2 cellular contexts compared by ENCODE assay signal in genomic region chr1:107867422-107867821, GRCh38.
A peak's percentile ranks its signal among the peaks of the same experiment; 100 is the strongest.
TF ChIP-seq lines count a peak whose summit lies in the region.

No MANE protein-coding gene starts in this region.

TF ChIP-seq in H1, 55 proteins besides CTCF, POLR2A, EP300 and RAD21 (continues in another document):
- TF ChIP-seq FOSL1 (IDR thresholded peaks at IDR 0.05; ENCODE audit: insufficient read depth, low read depth, low read length) (no peak), YY1 (IDR thresholded peaks at IDR 0.05; ENCODE audit: low read depth, low read length) (peak; percentile 60; the same call in 1 of the 2 replicates), PHF8 (conservative IDR thresholded peaks at IDR 0.05; ENCODE audit: low read depth, low read length) (no peak), JUND (IDR thresholded peaks at IDR 0.05; ENCODE audit: low read length) (peak; percentile 34; the same call in 1 of the 2 replicates), RFX5 (IDR thresholded peaks at IDR 0.05; ENCODE audit: borderline replicate concordance, low read depth, low read length) (no peak), NRF1 (IDR thresholded peaks at IDR 0.05; ENCODE audit: low read depth, low read length) (no peak), EGR1 (IDR thresholded peaks at IDR 0.05; ENCODE audit: borderline replicate concordance, low read depth, low read length) (0 out of 2 replicates have a peak, but pooled peaks have one; percentile 4), SP4 (IDR thresholded peaks at IDR 0.05; ENCODE audit: low read length) (no peak), CREB1 (IDR thresholded peaks at IDR 0.05) (no peak), CEBPB (IDR thresholded peaks at IDR 0.05; ENCODE audit: low read depth, low read length) (peak; percentile 48; the same call in 1 of the 2 replicates), MAFK (IDR thresholded peaks at IDR 0.05; ENCODE audit: low read depth, low read length) (no peak), KDM1A (IDR thresholded peaks at IDR 0.05; ENCODE audit: borderline replicate concordance, low read length) (no peak), SP1 (IDR thresholded peaks at IDR 0.05; ENCODE audit: low read depth, low read length) (no peak), SP2 (IDR thresholded peaks at IDR 0.05; ENCODE audit: low read length) (no peak), SRF (IDR thresholded peaks at IDR 0.05; ENCODE audit: low read depth, low read length) (no peak), SAP30 (IDR thresholded peaks at IDR 0.05; ENCODE audit: insufficient read depth, insufficient replicate concordance, low read length) (no peak), ATF3 (IDR thresholded peaks at IDR 0.05; ENCODE audit: insufficient read depth, low read depth, low read length) (no peak), CHD7 (IDR thresholded peaks at IDR 0.05; ENCODE audit: insufficient replicate concordance, low read length) (peak; percentile 75), TCF12 (IDR thresholded peaks at IDR 0.05; ENCODE audit: low read depth, low read length) (0 out of 2 replicates have a peak, but pooled peaks have one; percentile 4), ZNF274 (IDR thresholded peaks at IDR 0.05; ENCODE audit: borderline replicate concordance, extremely low read depth, low read length) (no peak), CBX8 (IDR thresholded peaks at IDR 0.05; ENCODE audit: borderline replicate concordance, low read depth, low read length) (no peak)

TF ChIP-seq in SK-N-SH, 30 proteins besides CTCF, POLR2A, EP300 and RAD21:
- TF ChIP-seq FOXM1 (IDR thresholded peaks at IDR 0.05; ENCODE audit: low read depth) (no peak), RXRA (IDR thresholded peaks at IDR 0.05; ENCODE audit: borderline replicate concordance, low read depth) (no peak), SIN3A (IDR thresholded peaks at IDR 0.05; ENCODE audit: borderline replicate concordance, low read depth, low read length) (no peak), ZBTB33 (IDR thresholded peaks at IDR 0.05; ENCODE audit: borderline replicate concordance, low read depth) (no peak), POLR2AphosphoS5 (IDR thresholded peaks at IDR 0.05; ENCODE audit: low read depth, low read length) (no peak), IRF3 (IDR thresholded peaks at IDR 0.05; ENCODE audit: low read depth, low read length) (no peak), TEAD4 (IDR thresholded peaks at IDR 0.05; ENCODE audit: borderline replicate concordance, insufficient read depth) (no peak), PBX3 (IDR thresholded peaks at IDR 0.05) (no peak), MXI1 (IDR thresholded peaks at IDR 0.05; ENCODE audit: low read depth, low read length) (no peak), SMC3 (IDR thresholded peaks at IDR 0.05; ENCODE audit: low read depth, low read length) (no peak), NRF1 (IDR thresholded peaks at IDR 0.05; ENCODE audit: low read depth, low read length) (no peak)
